Comparison of ENCODE assay signal across 20 cellular contexts in the genomic region with DNA sequence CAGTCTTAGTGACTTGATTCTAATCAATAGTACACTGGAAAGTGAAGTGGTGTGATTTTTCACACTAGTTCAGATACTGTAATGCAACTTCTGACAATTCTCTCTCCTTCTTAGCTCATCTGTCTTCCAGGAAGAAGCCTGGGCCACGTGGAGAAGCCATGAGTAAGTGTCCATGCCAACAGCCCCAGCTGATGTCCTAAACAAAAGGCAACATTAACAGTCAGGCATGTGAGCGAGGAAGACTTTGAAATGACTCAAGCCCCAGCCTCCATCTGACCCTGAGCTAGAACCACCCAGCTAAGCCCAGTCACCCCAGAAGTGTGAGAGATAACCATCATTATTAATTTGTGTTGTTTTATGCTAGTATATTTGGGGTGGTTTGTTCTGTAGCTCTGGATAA.
DNase-seq lines count a peak whose midpoint lies in the region; ATAC-seq, FAIRE-seq and TF ChIP-seq lines count a peak whose summit lies in the region.
"Had no signal": no experiment of that assay in that cellular context is flagged by ENCODE, and none has a peak within 500 bp of the region (broad histone marks: within the 10 kb centered on the region; RNA-seq: fewer than 3 reads in every experiment).

No MANE protein-coding gene starts in this region.

- no peak overlapping the region for H3K4me3 ChIP-seq in bronchial epithelial cell (ENCODE audit: low read depth, low read length)
- H3K4me3 ChIP-seq: BLaER1, GM23248, PC-9 had no signal

- DNase-seq in A172 (ENCODE audit: low spot score) (peak; percentile 16), NCI-H69 (lab: John Stamatoyannopoulos, UW) (peak; percentile 2), bronchial epithelial cell (ENCODE audit: low read depth) (peak; percentile 33), kidney tubule cell (ENCODE audit: low spot score) (peak; percentile 75), posterior cingulate gyrus (no peak), NCI-H1105 (lab: John Stamatoyannopoulos, UW) (no peak)
- no peak for DNase-seq in activated CD8-positive, alpha-beta memory T cell treated with anti-CD3 and anti-CD28 coated beads, Interleukin-2, amount 50 U/mL, for 48 hours
- DNase-seq: CD4-positive, alpha-beta T cell; GM23248; H7; NCI-H1105 treated with DMSO at 0.1 percent for 48 hours; NCI-H146; NCI-H2029; NCI-H446; NCI-H526; PC-9; SHP77 had no signal

- no peak for TF ChIP-seq CTCF in bronchial epithelial cell (IDR thresholded peaks at IDR 0.05; ENCODE audit: insufficient read depth, low read length, severe bottlenecking)

- intact Hi-C loops in posterior cingulate gyrus (cut with DNase I): no loop called here

- no peak for FAIRE-seq in bronchial epithelial cell (lab: Jason Lieb, UNC)
- FAIRE-seq: D721Med had no signal

- no peak for ATAC-seq in HG03175 (IDR thresholded peaks at IDR 0.05; ENCODE audit: unreplicated experiment)

- no peaks in the 10 kb centered on the region for H3K27me3 ChIP-seq in bronchial epithelial cell (ENCODE audit: control insufficient read depth, insufficient read depth, low read length)

- no peaks in the 10 kb centered on the region for H3K36me3 ChIP-seq in bronchial epithelial cell (ENCODE audit: control insufficient read depth, insufficient read depth, low read length)
- H3K36me3 ChIP-seq: BLaER1 had no signal

Comparison
In these comparisons a context has a peak if more than half of its experiments do, and no peak if none do; other contexts are left out.
1. DNase-seq: peak in A172 (single experiment), NCI-H69 (single experiment), bronchial epithelial cell (single experiment) and kidney tubule cell (single experiment); none in activated CD8-positive, alpha-beta memory T cell treated with anti-CD3 and anti-CD28 coated beads, Interleukin-2, amount 50 U/mL, for 48 hours (single experiment), posterior cingulate gyrus (0 of 10) and NCI-H1105 (single experiment).